ENCODE assay signal across 25 cellular contexts in genomic region chr1:30449428-30450147, GRCh38.
A peak's percentile ranks its signal among the peaks of the same experiment; 100 is the strongest.
DNase-seq lines count a peak whose midpoint lies in the region; TF ChIP-seq lines count a peak whose summit lies in the region.
"Had no signal": no experiment of that assay in that cellular context is flagged by ENCODE, and none has a peak within 500 bp of the region (broad histone marks: within the 10 kb centered on the region; RNA-seq: fewer than 3 reads in every experiment).

No MANE protein-coding gene starts in this region.

- TF ChIP-seq CTCF in progenitor cell of endocrine pancreas (IDR thresholded peaks at IDR 0.05; ENCODE audit: unreplicated experiment) (no peak), esophagus muscularis mucosa (IDR thresholded peaks at IDR 0.05) (no peak)

- H3K23ac ChIP-seq in mesendoderm (ENCODE audit: low read length), result no peak overlapping the region

- no peak overlapping the region for H3K27ac ChIP-seq in mesendoderm (ENCODE audit: low read depth, low read length)
- no peak overlapping the region for H3K27ac ChIP-seq in esophagus muscularis mucosa (replicated peaks in 1 of 4)
- H3K27ac ChIP-seq: C4-2B, PC-9, SJSA1 had no signal

- no peak overlapping the region for H2BK120ac ChIP-seq in mesendoderm (ENCODE audit: low read depth, low read length)

- no peak overlapping the region for H2AK5ac ChIP-seq in mesendoderm (ENCODE audit: low read length)

- no peak overlapping the region for H3K4me2 ChIP-seq in mesendoderm (ENCODE audit: low read length)
- H3K4me2 ChIP-seq: GM23338, PC-9 had no signal

- POLR2A ChIA-PET in HEK293T (lab: Yijun Ruan, JAX), result no interaction called here

- H3K4ac ChIP-seq in mesendoderm (ENCODE audit: low read depth, low read length), result no peak overlapping the region

- H3K56ac ChIP-seq in mesendoderm (ENCODE audit: low read length), result no peak overlapping the region

- no peak for TF ChIP-seq POLR2A in esophagus muscularis mucosa (IDR thresholded peaks at IDR 0.05; ENCODE audit: low read depth)

- no peak overlapping the region for H2BK5ac ChIP-seq in mesendoderm (ENCODE audit: low read length)

- H3K9ac ChIP-seq in mesendoderm (ENCODE audit: low read length), result no peak overlapping the region

- DNase-seq in D341Med (ENCODE audit: low spot score), result peak; percentile 0
- peak; percentile 2 for DNase-seq in HEK293T (ENCODE audit: extremely low spot score)
- DNase-seq in iPS-NIHi7 (ENCODE audit: extremely low spot score), result peak; percentile 4
- peak; percentile 2 for DNase-seq in progenitor cell of endocrine pancreas (ENCODE audit: low spot score, unreplicated experiment)
- no peak for DNase-seq in NCI-H2081 (lab: John Stamatoyannopoulos, UW)
- DNase-seq in mesendoderm, result no peak
- DNase-seq in esophagus muscularis mucosa (ENCODE audit: extremely low spot score), result no peak
- DNase-seq: CD8-positive, alpha-beta memory T cell; DMS79 treated with DMSO at 0.1 percent for 48 hours; GF-D8; HCEC 1CT; MV-4-11; NCI-H1105 treated with DMSO at 0.1 percent for 48 hours; NCI-H2029; NCI-H446 treated with DMSO at 0.1 percent for 48 hours; NCI-H526; NCI-H82; PC-9; Right ventricle myocardium superior; RPMI8226 had no signal

- no peaks in the 10 kb centered on the region for H3K4me1 Mint-ChIP-seq in progenitor cell of endocrine pancreas (ENCODE audit: low read depth)
- H3K4me1 Mint-ChIP-seq: B cell; CD8-positive, alpha-beta memory T cell; GM23338 had no signal

- no peaks in the 10 kb centered on the region for H3K9me3 Mint-ChIP-seq in progenitor cell of endocrine pancreas (ENCODE audit: low read depth)

- no peaks in the 10 kb centered on the region for H3K79me1 ChIP-seq in mesendoderm (ENCODE audit: low read length)

- TF ChIP-seq EP300 in esophagus muscularis mucosa (IDR thresholded peaks at IDR 0.05), result no peak

- H3K4me3 ChIP-seq in mesendoderm (ENCODE audit: low read length) (no peak overlapping the region), esophagus muscularis mucosa (no peak overlapping the region)
- H3K4me3 ChIP-seq: GM23338, K562, PC-9, SJSA1 had no signal

- no CpG with 5 or more reads among the region's 4 CpGs for WGBS in mesendoderm (ENCODE audit: extremely low coverage, insufficient coverage, low lambda C conversion rate)
- 97% methylated on average over 4 of the region's 4 CpGs for WGBS in esophagus muscularis mucosa

- CTCF ChIA-PET in HEK293T (lab: Yijun Ruan, JAX), result no interaction called here

- no peak overlapping the region for H2BK15ac ChIP-seq in mesendoderm (replicated peaks; ENCODE audit: low read depth)

- no peak overlapping the region for H4K8ac ChIP-seq in mesendoderm (ENCODE audit: low read depth, low read length)

- no peak overlapping the region for H4K5ac ChIP-seq in mesendoderm (ENCODE audit: low read length)

- no peaks in the 10 kb centered on the region for H3K9me3 ChIP-seq in esophagus muscularis mucosa
- H3K9me3 ChIP-seq: SJSA1 had no signal

- no peaks in the 10 kb centered on the region for H3K27me3 ChIP-seq in mesendoderm (ENCODE audit: insufficient read depth, low read length, poor library complexity)
- H3K27me3 ChIP-seq in esophagus muscularis mucosa, result peaks cover 0 to 11% (median 0%) of the 10 kb centered on the region in 4 donors
- H3K27me3 ChIP-seq: SJSA1 had no signal

- H3K4me1 ChIP-seq in mesendoderm (ENCODE audit: control insufficient read depth, low read depth, low read length) (no peaks in the 10 kb centered on the region), esophagus muscularis mucosa (no peaks in the 10 kb centered on the region)
- H3K4me1 ChIP-seq: SJSA1 had no signal

- H3K36me3 Mint-ChIP-seq in progenitor cell of endocrine pancreas (ENCODE audit: insufficient read depth), result no peaks in the 10 kb centered on the region
- H3K36me3 Mint-ChIP-seq: CD8-positive, alpha-beta memory T cell had no signal

- no peak overlapping the region for H3K4me3 Mint-ChIP-seq in progenitor cell of endocrine pancreas (ENCODE audit: low read depth)
- H3K4me3 Mint-ChIP-seq: B cell; CD8-positive, alpha-beta memory T cell; GM23338 had no signal

- H3K27me3 Mint-ChIP-seq in progenitor cell of endocrine pancreas, result peaks cover 13% of the 10 kb centered on the region

- H3K36me3 ChIP-seq in mesendoderm (ENCODE audit: control insufficient read depth, insufficient read depth, low read length) (no peaks in the 10 kb centered on the region), esophagus muscularis mucosa (no peaks in the 10 kb centered on the region)
- H3K36me3 ChIP-seq: SJSA1 had no signal

- H3K79me2 ChIP-seq in mesendoderm (ENCODE audit: control insufficient read depth, insufficient read depth, low read length), result no peaks in the 10 kb centered on the region

- no peak overlapping the region for H3K18ac ChIP-seq in mesendoderm (ENCODE audit: low read length)

- no peak overlapping the region for H3K27ac Mint-ChIP-seq in progenitor cell of endocrine pancreas
- H3K27ac Mint-ChIP-seq: B cell; CD8-positive, alpha-beta memory T cell; GM23338 had no signal

- intact Hi-C loops in esophagus muscularis mucosa (cut with DNase I), result no loop called here

TF ChIP-seq in HEK293T, 16 proteins besides CTCF, POLR2A, EP300 and RAD21:
- TF ChIP-seq NFRKB (IDR thresholded peaks at IDR 0.05) (no peak), L3MBTL2 (conservative IDR thresholded peaks at IDR 0.05) (no peak)
TF ChIP-seq in HEK293T: peak in this region for 0.

Comparison
In these comparisons a context has a peak if more than half of its experiments do, and no peak if none do; other contexts are left out.
1. DNase-seq: peak in D341Med (single experiment), HEK293T (single experiment), iPS-NIHi7 (single experiment) and progenitor cell of endocrine pancreas (single experiment); none in NCI-H2081 (0 of 2), mesendoderm (single experiment) and esophagus muscularis mucosa (single experiment).